Comparison of ENCODE assay signal across 1 cellular context in genomic region chr6:24381476-24382219, GRCh38.
TF ChIP-seq lines count a peak whose summit lies in the region.

No MANE protein-coding gene starts in this region.

TF ChIP-seq in HepG2, 621 proteins besides CTCF, POLR2A, EP300 and RAD21:
- TF ChIP-seq ZNF512 (CRISPR knock-in tag; IDR thresholded peaks at IDR 0.05) (peak; percentile 96), ZNF710 (CRISPR knock-in tag; IDR thresholded peaks at IDR 0.05; ENCODE audit: borderline replicate concordance) (0 out of 2 replicates have a peak, but pooled peaks have one; percentile 27), HNRNPK (IDR thresholded peaks at IDR 0.05; ENCODE audit: low read depth, low read length, poor library complexity, severe bottlenecking) (peak; percentile 16), REL (CRISPR knock-in tag; conservative IDR thresholded peaks at IDR 0.05) (no peak), KDM2A (CRISPR knock-in tag; IDR thresholded peaks at IDR 0.05; ENCODE audit: borderline replicate concordance, low read depth) (no peak), AGO2 (optimal IDR thresholded peaks at IDR 0.05; ENCODE audit: low read depth, low read length) (no peak), ZBTB38 (CRISPR knock-in tag; IDR thresholded peaks at IDR 0.05) (peak; percentile 49; the same call in 1 of the 2 replicates), SRSF9 (IDR thresholded peaks at IDR 0.05; ENCODE audit: borderline replicate concordance, insufficient read depth, low read depth, low read length, poor library complexity, severe bottlenecking) (peak; percentile 20), U2AF2 (IDR thresholded peaks at IDR 0.05; ENCODE audit: low read depth, low read length) (peak; percentile 84; the same call in 1 of the 2 replicates), AHR (CRISPR knock-in tag; IDR thresholded peaks at IDR 0.05) (no peak)
